1 cellular context compared by ENCODE assay signal in the genomic region with DNA sequence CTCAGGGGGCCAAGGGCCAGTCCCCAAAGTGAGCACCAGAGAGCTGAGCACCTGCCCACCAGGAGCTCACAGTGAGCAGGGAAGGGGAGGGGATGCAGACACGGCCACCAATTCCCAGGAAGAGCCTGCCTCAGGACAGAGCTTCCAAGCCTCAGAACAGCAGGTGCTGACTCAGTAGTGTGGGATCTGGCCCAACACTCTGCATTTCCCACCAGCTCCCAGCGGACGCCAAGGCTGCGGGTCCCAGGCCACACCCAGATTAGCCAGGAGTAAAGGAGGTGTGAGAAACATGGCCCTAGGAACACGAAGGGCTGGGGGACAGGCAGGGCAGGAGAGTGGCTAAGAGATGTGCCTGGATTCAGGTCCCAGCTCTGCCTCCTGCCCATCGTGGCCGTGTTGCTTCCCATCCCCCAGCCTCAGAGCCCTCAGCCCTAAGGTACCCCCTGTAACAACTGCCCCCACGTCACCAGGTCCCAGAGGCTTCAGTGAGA.
TF ChIP-seq lines count a peak whose summit lies in the region.

No MANE protein-coding gene starts in this region.

TF ChIP-seq in HCT116, 20 proteins besides CTCF, POLR2A, EP300 and RAD21:
- no peak for TF ChIP-seq POLR2AphosphoS5 (IDR thresholded peaks at IDR 0.05; ENCODE audit: low read depth, low read length)
- TF ChIP-seq, protein P1, sequence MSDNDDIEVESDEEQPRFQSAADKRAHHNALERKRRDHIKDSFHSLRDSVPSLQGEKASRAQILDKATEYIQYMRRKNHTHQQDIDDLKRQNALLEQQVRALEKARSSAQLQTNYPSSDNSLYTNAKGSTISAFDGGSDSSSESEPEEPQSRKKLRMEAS (IDR thresholded peaks at IDR 0.05) = peak; percentile 33; the same call in 1 of the 2 replicates
